ENCODE assay signal across 1 cellular context in the genomic region with DNA sequence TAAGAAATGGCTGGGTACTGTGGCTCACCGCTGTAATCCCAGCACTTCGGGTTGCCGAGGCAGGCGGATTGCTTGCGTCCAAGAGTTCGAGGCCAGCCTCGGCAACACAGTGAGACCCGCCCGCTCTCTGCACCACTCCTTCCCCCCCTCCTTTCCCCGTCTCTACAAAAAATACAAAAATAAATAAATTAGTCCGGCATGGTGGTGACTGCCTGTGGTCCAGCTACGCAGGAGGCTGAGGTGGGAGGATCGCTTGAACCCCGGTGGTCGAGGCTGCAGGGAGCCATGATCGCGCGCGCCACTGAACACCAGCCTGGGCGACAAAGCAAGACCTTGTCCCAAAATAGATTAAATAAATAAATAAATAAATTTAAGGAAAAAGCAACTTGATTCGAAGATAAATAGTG.
TF ChIP-seq lines count a peak whose summit lies in the region.

No MANE protein-coding gene starts in this region.

TF ChIP-seq in GM23338, 12 proteins besides CTCF, POLR2A, EP300 and RAD21 (continued from another document):
- TF ChIP-seq ETS1 (IDR thresholded peaks at IDR 0.05) (no peak), STAT1 (IDR thresholded peaks at IDR 0.05; ENCODE audit: unreplicated experiment) (no peak), ZNF114 (CRISPR knock-in tag; IDR thresholded peaks at IDR 0.05) (no peak), ZNF331 (CRISPR knock-in tag; IDR thresholded peaks at IDR 0.05; ENCODE audit: low read depth) (no peak), POLR2AphosphoS5 (IDR thresholded peaks at IDR 0.05; ENCODE audit: low read depth) (no peak), NANOG (IDR thresholded peaks at IDR 0.05; ENCODE audit: borderline replicate concordance) (no peak), JUNB (IDR thresholded peaks at IDR 0.05; ENCODE audit: unreplicated experiment) (no peak), EZH2phosphoT487 (IDR thresholded peaks at IDR 0.05; ENCODE audit: unreplicated experiment) (no peak)
- TF ChIP-seq, protein P1, sequence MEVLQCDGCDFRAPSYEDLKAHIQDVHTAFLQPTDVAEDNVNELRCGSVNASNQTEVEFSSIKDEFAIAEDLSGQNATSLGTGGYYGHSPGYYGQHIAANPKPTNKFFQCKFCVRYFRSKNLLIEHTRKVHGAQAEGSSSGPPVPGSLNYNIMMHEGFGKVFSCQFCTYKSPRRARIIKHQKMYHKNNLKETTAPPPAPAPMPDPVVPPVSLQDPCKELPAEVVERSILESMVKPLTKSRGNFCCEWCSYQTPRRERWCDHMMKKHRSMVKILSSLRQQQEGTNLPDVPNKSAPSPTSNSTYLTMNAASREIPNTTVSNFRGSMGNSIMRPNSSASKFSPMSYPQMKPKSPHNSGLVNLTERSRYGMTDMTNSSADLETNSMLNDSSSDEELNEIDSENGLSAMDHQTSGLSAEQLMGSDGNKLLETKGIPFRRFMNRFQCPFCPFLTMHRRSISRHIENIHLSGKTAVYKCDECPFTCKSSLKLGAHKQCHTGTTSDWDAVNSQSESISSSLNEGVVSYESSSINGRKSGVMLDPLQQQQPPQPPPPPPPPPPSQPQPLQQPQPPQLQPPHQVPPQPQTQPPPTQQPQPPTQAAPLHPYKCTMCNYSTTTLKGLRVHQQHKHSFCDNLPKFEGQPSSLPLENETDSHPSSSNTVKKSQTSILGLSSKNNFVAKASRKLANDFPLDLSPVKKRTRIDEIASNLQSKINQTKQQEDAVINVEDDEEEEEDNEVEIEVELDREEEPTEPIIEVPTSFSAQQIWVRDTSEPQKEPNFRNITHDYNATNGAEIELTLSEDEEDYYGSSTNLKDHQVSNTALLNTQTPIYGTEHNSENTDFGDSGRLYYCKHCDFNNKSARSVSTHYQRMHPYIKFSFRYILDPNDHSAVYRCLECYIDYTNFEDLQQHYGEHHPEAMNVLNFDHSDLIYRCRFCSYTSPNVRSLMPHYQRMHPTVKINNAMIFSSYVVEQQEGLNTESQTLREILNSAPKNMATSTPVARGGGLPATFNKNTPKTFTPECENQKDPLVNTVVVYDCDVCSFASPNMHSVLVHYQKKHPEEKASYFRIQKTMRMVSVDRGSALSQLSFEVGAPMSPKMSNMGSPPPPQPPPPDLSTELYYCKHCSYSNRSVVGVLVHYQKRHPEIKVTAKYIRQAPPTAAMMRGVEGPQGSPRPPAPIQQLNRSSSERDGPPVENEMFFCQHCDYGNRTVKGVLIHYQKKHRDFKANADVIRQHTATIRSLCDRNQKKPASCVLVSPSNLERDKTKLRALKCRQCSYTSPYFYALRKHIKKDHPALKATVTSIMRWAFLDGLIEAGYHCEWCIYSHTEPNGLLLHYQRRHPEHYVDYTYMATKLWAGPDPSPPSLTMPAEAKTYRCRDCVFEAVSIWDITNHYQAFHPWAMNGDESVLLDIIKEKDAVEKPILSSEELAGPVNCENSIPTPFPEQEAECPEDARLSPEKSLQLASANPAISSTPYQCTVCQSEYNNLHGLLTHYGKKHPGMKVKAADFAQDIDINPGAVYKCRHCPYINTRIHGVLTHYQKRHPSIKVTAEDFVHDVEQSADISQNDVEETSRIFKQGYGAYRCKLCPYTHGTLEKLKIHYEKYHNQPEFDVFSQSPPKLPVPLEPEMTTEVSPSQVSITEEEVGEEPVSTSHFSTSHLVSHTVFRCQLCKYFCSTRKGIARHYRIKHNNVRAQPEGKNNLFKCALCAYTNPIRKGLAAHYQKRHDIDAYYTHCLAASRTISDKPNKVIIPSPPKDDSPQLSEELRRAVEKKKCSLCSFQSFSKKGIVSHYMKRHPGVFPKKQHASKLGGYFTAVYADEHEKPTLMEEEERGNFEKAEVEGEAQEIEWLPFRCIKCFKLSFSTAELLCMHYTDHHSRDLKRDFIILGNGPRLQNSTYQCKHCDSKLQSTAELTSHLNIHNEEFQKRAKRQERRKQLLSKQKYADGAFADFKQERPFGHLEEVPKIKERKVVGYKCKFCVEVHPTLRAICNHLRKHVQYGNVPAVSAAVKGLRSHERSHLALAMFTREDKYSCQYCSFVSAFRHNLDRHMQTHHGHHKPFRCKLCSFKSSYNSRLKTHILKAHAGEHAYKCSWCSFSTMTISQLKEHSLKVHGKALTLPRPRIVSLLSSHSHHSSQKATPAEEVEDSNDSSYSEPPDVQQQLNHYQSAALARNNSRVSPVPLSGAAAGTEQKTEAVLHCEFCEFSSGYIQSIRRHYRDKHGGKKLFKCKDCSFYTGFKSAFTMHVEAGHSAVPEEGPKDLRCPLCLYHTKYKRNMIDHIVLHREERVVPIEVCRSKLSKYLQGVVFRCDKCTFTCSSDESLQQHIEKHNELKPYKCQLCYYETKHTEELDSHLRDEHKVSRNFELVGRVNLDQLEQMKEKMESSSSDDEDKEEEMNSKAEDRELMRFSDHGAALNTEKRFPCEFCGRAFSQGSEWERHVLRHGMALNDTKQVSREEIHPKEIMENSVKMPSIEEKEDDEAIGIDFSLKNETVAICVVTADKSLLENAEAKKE (CRISPR knock-in tag; IDR thresholded peaks at IDR 0.05): no peak
TF ChIP-seq in GM23338: peak in this region for 0.
